ENCODE assay signal across 17 cellular contexts in genomic region chr12:1496162-1496925, GRCh38.
A peak's percentile ranks its signal among the peaks of the same experiment; 100 is the strongest.
DNase-seq lines count a peak whose midpoint lies in the region; ATAC-seq and TF ChIP-seq lines count a peak whose summit lies in the region.
"Had no signal": no experiment of that assay in that cellular context is flagged by ENCODE, and none has a peak within 500 bp of the region (broad histone marks: within the 10 kb centered on the region; RNA-seq: fewer than 3 reads in every experiment).

No MANE protein-coding gene starts in this region.

- H3K4me3 ChIP-seq in fibroblast of the aortic adventitia (ENCODE audit: low read depth, low read length) (peak overlapping the region; percentile 48), ovary (peak overlapping the region; percentile 10)
- H3K4me3 ChIP-seq: K562, SJSA1 had no signal

- H3K36me3 ChIP-seq in ovary = no peaks in the 10 kb centered on the region

- TF ChIP-seq EP300 in ovary (IDR thresholded peaks at IDR 0.05) = no peak

- no peaks in the 10 kb centered on the region for H3K9me3 ChIP-seq in ovary
- H3K9me3 ChIP-seq: SJSA1 had no signal

- peaks cover 5% of the 10 kb centered on the region for H3K4me1 ChIP-seq in ovary (ENCODE audit: insufficient read depth)

- WGBS in ovary, 3 donors = 13 to 25% (median 18%) methylated on average over 23 of the region's 23 CpGs

- H3K27ac ChIP-seq in C4-2B = peak overlapping the region; percentile 6; the same call in 1 of the 2 replicates
- peak overlapping the region; percentile 74 for H3K27ac ChIP-seq in VCaP
- H3K27ac ChIP-seq in ovary = peak overlapping the region in 1 of 2 donors; percentile 17
- H3K27ac ChIP-seq: SJSA1 had no signal

- ATAC-seq in GM21528 (IDR thresholded peaks at IDR 0.05; ENCODE audit: low FRiP score, unreplicated experiment) (no peak), GM21717 (IDR thresholded peaks at IDR 0.05; ENCODE audit: unreplicated experiment) (no peak)
- ATAC-seq: activated naive CD4-positive, alpha-beta T cell treated with anti-CD3 and anti-CD28 coated beads, Interleukin-2, amount 50 U/mL, for 72 hours; K562 had no signal

- intact Hi-C loops in ovary (cut with DNase I) = no loop called here

- DNase-seq in fibroblast of the aortic adventitia (ENCODE audit: low read depth) (peak; percentile 82), ovary (no peak), retina (no peak), NCI-H1694 (lab: John Stamatoyannopoulos, UW) (no peak)
- DNase-seq: activated CD4-positive, alpha-beta T cell treated with anti-CD3 and anti-CD28 coated beads, Interleukin-2, amount 10 ng/mL, durations not matched to agents 7 days and 5 days; CD4-positive, CD25-positive, alpha-beta regulatory T cell; erythroblast; NCI-H226; stimulated activated CD4-positive, alpha-beta T cell treated with anti-CD3 and anti-CD28 coated beads, Interleukin-12 subunit alpha, Interleukin-12 subunit beta, amount 100 ng/mL, for 4 hours; stimulated activated naive CD4-positive, alpha-beta T cell had no signal

- TF ChIP-seq POLR2A in ovary (IDR thresholded peaks at IDR 0.05) = no peak

- no peaks in the 10 kb centered on the region for H3K27me3 ChIP-seq in ovary
- H3K27me3 ChIP-seq: SJSA1 had no signal

- TF ChIP-seq CTCF in C4-2B (conservative IDR thresholded peaks at IDR 0.05) (no peak), VCaP (conservative IDR thresholded peaks at IDR 0.05) (0 out of 2 replicates have a peak, but pooled peaks have one; percentile 4), fibroblast of the aortic adventitia (IDR thresholded peaks at IDR 0.05; ENCODE audit: insufficient read depth, low read length) (no peak), ovary (IDR thresholded peaks at IDR 0.05) (no peak)
